Comparison of ENCODE assay signal across 1 cellular context in genomic region chr2:175004980-175005832, GRCh38.
A peak's percentile ranks its signal among the peaks of the same experiment; 100 is the strongest.
TF ChIP-seq lines count a peak whose summit lies in the region.

Gene CHN1 (minus strand): TSS chr2:175005381. CDS start chr2:175004912, 469 bp downstream.

TF ChIP-seq in HepG2, 621 proteins besides CTCF, POLR2A, EP300 and RAD21 (continued from another document and continues in another):
- TF ChIP-seq ZBTB25 (CRISPR knock-in tag; IDR thresholded peaks at IDR 0.05) (0 out of 2 replicates have a peak, but pooled peaks have one; percentile 45), SP140L (CRISPR knock-in tag; IDR thresholded peaks at IDR 0.05; ENCODE audit: borderline replicate concordance) (no peak), IRX3 (CRISPR knock-in tag; IDR thresholded peaks at IDR 0.05; ENCODE audit: borderline replicate concordance, low read depth) (no peak), GABPA (IDR thresholded peaks at IDR 0.05; ENCODE audit: low read depth, low read length) (no peak), GABPA (CRISPR knock-in tag; IDR thresholded peaks at IDR 0.05; ENCODE audit: low read depth) (no peak), ZNF225 (CRISPR knock-in tag; IDR thresholded peaks at IDR 0.05) (no peak), NFYB (CRISPR knock-in tag; IDR thresholded peaks at IDR 0.05) (no peak), KDM5A (IDR thresholded peaks at IDR 0.05; ENCODE audit: borderline replicate concordance, low read length) (no peak), ZNF34 (CRISPR knock-in tag; IDR thresholded peaks at IDR 0.05; ENCODE audit: borderline replicate concordance) (no peak), ZNF691 (CRISPR knock-in tag; IDR thresholded peaks at IDR 0.05; ENCODE audit: borderline replicate concordance, low read depth) (no peak), TBX3 (IDR thresholded peaks at IDR 0.05; ENCODE audit: borderline replicate concordance) (no peak), LRRFIP1 (CRISPR knock-in tag; conservative IDR thresholded peaks at IDR 0.05) (no peak), RAD51 (IDR thresholded peaks at IDR 0.05; ENCODE audit: borderline replicate concordance) (no peak), ZNF530 (CRISPR knock-in tag; IDR thresholded peaks at IDR 0.05; ENCODE audit: low read depth) (no peak), KIAA2018 (CRISPR knock-in tag; IDR thresholded peaks at IDR 0.05; ENCODE audit: borderline replicate concordance) (no peak), PAWR (CRISPR knock-in tag; IDR thresholded peaks at IDR 0.05; ENCODE audit: borderline replicate concordance) (no peak), NAIF1 (CRISPR knock-in tag; IDR thresholded peaks at IDR 0.05; ENCODE audit: borderline replicate concordance) (no peak), ZNF558 (CRISPR knock-in tag; IDR thresholded peaks at IDR 0.05; ENCODE audit: borderline replicate concordance) (no peak), ZNF841 (CRISPR knock-in tag; IDR thresholded peaks at IDR 0.05; ENCODE audit: borderline replicate concordance) (no peak), ZBTB1 (CRISPR knock-in tag; IDR thresholded peaks at IDR 0.05; ENCODE audit: borderline replicate concordance) (no peak), SIN3B (IDR thresholded peaks at IDR 0.05; ENCODE audit: low read length) (no peak), KLF12 (CRISPR knock-in tag; IDR thresholded peaks at IDR 0.05; ENCODE audit: borderline replicate concordance) (no peak), ZIK1 (CRISPR knock-in tag; IDR thresholded peaks at IDR 0.05; ENCODE audit: borderline replicate concordance, low read depth) (no peak), AKNA (CRISPR knock-in tag; IDR thresholded peaks at IDR 0.05; ENCODE audit: borderline replicate concordance) (no peak), BRCA1 (CRISPR knock-in tag; IDR thresholded peaks at IDR 0.05) (no peak), HOXA7 (CRISPR knock-in tag; IDR thresholded peaks at IDR 0.05) (no peak), DNMT3B (CRISPR knock-in tag; conservative IDR thresholded peaks at IDR 0.05) (no peak), NCOA1 (CRISPR knock-in tag; IDR thresholded peaks at IDR 0.05) (no peak), ZNF646 (CRISPR knock-in tag; IDR thresholded peaks at IDR 0.05) (no peak), ZNF7 (CRISPR knock-in tag; IDR thresholded peaks at IDR 0.05) (no peak), PAX8 (CRISPR knock-in tag; IDR thresholded peaks at IDR 0.05; ENCODE audit: borderline replicate concordance) (no peak), ZNF138 (CRISPR knock-in tag; IDR thresholded peaks at IDR 0.05; ENCODE audit: low read depth) (no peak), MAFK (conservative IDR thresholded peaks at IDR 0.05 in 1 of 2, IDR thresholded peaks at IDR 0.05 in 1 of 2; ENCODE audit: low read length in 2 of 2) (no peak)
